17 cellular contexts compared by ENCODE assay signal in genomic region chr5:149415245-149415967, GRCh38. TPM values are rescaled to one million over a fixed set of nuclear protein-coding genes. Genes with fewer than 3 reads are reported as not detected.
DNase-seq lines count a peak whose midpoint lies in the region; ATAC-seq and TF ChIP-seq lines count a peak whose summit lies in the region.
"Had no signal": no experiment of that assay in that cellular context is flagged by ENCODE, and none has a peak within 500 bp of the region (broad histone marks: within the 10 kb centered on the region; RNA-seq: fewer than 3 reads in every experiment).

No MANE protein-coding gene starts in this region.

- H3K79me1 ChIP-seq in neuronal stem cell (ENCODE audit: low read depth, low read length), result no peaks in the 10 kb centered on the region

- H3K9ac ChIP-seq in neuronal stem cell (ENCODE audit: low read depth, low read length, poor library complexity), result no peak overlapping the region
- H3K9ac ChIP-seq: parathyroid adenoma had no signal

- no peak overlapping the region for H4K91ac ChIP-seq in neuronal stem cell (ENCODE audit: low read depth, low read length, poor library complexity)

- no peak overlapping the region for H2BK5ac ChIP-seq in neuronal stem cell (ENCODE audit: low read length)

- no peak overlapping the region for H3K18ac ChIP-seq in neuronal stem cell (ENCODE audit: low read length)

- H3K4me3 ChIP-seq in esophagus squamous epithelium (peak overlapping the region in 3 of 4 donors; percentile 25 to 66 (median 51)), neuronal stem cell (ENCODE audit: low read length in 2 of 2) (no peak overlapping the region), transverse colon (peak overlapping the region in 3 of 4 donors; percentile 4 to 53 (median 5))

- H3K27me3 ChIP-seq in esophagus squamous epithelium (no peaks in the 10 kb centered on the region), neuronal stem cell (ENCODE audit: control insufficient read depth in 3 of 3, insufficient read depth in 3 of 3, low read depth in 1 of 3, low read length in 3 of 3) (no peaks in the 10 kb centered on the region), transverse colon (no peaks in the 10 kb centered on the region)

- H3K4ac ChIP-seq in neuronal stem cell (ENCODE audit: low read length), result no peak overlapping the region

- no peak for TF ChIP-seq CTCF in esophagus squamous epithelium (IDR thresholded peaks at IDR 0.05)
- TF ChIP-seq CTCF in transverse colon (IDR thresholded peaks at IDR 0.05), result no peak

- WGBS in esophagus squamous epithelium, 2 donors, result 68 to 74% methylated on average over 3 to 6 of the region's 8 CpGs
- WGBS in neuronal stem cell (ENCODE audit: extremely low coverage in 2 of 2, insufficient read length in 2 of 2, insufficient replicate concordance in 1 of 2), 2 donors, result no CpG with 5 or more reads among the region's 8 CpGs
- WGBS in transverse colon (ENCODE audit: low coverage in 1 of 2), 2 donors, result 59 to 83% methylated on average over 1 to 8 of the region's 8 CpGs

- H2AFZ ChIP-seq in neuronal stem cell (ENCODE audit: low read length), result no peak overlapping the region
- H2AFZ ChIP-seq: parathyroid adenoma had no signal

- peaks cover 0 to 6% (median under 1%) of the 10 kb centered on the region in 3 donors for H3K36me3 ChIP-seq in esophagus squamous epithelium
- no peaks in the 10 kb centered on the region for H3K36me3 ChIP-seq in neuronal stem cell (replicated peaks in 1 of 2; ENCODE audit: control insufficient read depth in 2 of 2, insufficient read depth in 2 of 2, low read length in 2 of 2)
- H3K36me3 ChIP-seq in transverse colon, result peaks cover 0 to 7% (median 0%) of the 10 kb centered on the region in 4 donors

- H3K23ac ChIP-seq in neuronal stem cell (ENCODE audit: low read depth, low read length, poor library complexity), result no peak overlapping the region

- no peak overlapping the region for H2BK15ac ChIP-seq in neuronal stem cell (ENCODE audit: low read length)

- no peak for TF ChIP-seq EP300 in transverse colon (IDR thresholded peaks at IDR 0.05; ENCODE audit: low read depth)

- in situ Hi-C loops in transverse colon (cut with MboI; ENCODE audit: low pct_ligation_motif_present in 1 of 4, low pct_unique_long_range_greater_than_20kb in 1 of 4, low sequenced_read_pairs in 3 of 4), result no loop called here

- no peak overlapping the region for H4K8ac ChIP-seq in neuronal stem cell (ENCODE audit: low read depth, low read length)

- no peak overlapping the region for H2BK12ac ChIP-seq in neuronal stem cell (ENCODE audit: low read length)

- peak overlapping the region; percentile 81 for H2AK5ac ChIP-seq in neuronal stem cell (ENCODE audit: low read depth, low read length)

- H3K4me2 ChIP-seq in neuronal stem cell (ENCODE audit: insufficient read depth, low read length, poor library complexity, severe bottlenecking), result no peak overlapping the region

- intact Hi-C loops in esophagus squamous epithelium (cut with DNase I), result loop anchor here (2.0 kb wide), 1 partner anchor 43 kb away; no protein-coding TSS in a partner anchor
- intact Hi-C loops in transverse colon (cut with DNase I; ENCODE audit: low total_unique reads), result no loop called here

- peak overlapping the region; percentile 1 for H3K27ac ChIP-seq in angular gyrus (ENCODE audit: low read depth, low read length)
- peak overlapping the region; percentile 53 to 90 (median 88) for H3K27ac ChIP-seq in esophagus squamous epithelium
- no peak overlapping the region for H3K27ac ChIP-seq in neuronal stem cell (replicated peaks; ENCODE audit: low read length)
- H3K27ac ChIP-seq in transverse colon, result peak overlapping the region; percentile 82 to 97 (median 93)
- H3K27ac ChIP-seq: parathyroid adenoma, RWPE1 had no signal

- H3K9me3 ChIP-seq in esophagus squamous epithelium (no peaks in the 10 kb centered on the region), neuronal stem cell (replicated peaks in 1 of 2; ENCODE audit: control insufficient read depth in 2 of 2, insufficient read depth in 1 of 2, low read depth in 1 of 2, low read length in 2 of 2) (no peaks in the 10 kb centered on the region), transverse colon (no peaks in the 10 kb centered on the region)

- H3K14ac ChIP-seq in neuronal stem cell (ENCODE audit: low read length), result no peak overlapping the region

- ATAC-seq in HG02852 (IDR thresholded peaks at IDR 0.05; ENCODE audit: unreplicated experiment), result no peak
- ATAC-seq in GM21360 (IDR thresholded peaks at IDR 0.05; ENCODE audit: unreplicated experiment), result no peak
- no peak for ATAC-seq in GM21619 (IDR thresholded peaks at IDR 0.05; ENCODE audit: unreplicated experiment)

- TF ChIP-seq POLR2A in esophagus squamous epithelium (IDR thresholded peaks at IDR 0.05) (no peak), transverse colon (IDR thresholded peaks at IDR 0.05) (no peak)

- H2BK120ac ChIP-seq in neuronal stem cell (ENCODE audit: low read depth, low read length), result no peak overlapping the region

- DNase-seq in esophagus squamous epithelium (lab: John Stamatoyannopoulos, UW) (no peak), neuronal stem cell (ENCODE audit: low spot score) (no peak), transverse colon (no peak)
- DNase-seq: activated CD4-positive, alpha-beta T cell treated with anti-CD3 and anti-CD28 coated beads, Interleukin-2, amount 50 U/mL, for 4 hours; CD8-positive, alpha-beta memory T cell; GF-D8; H7; Karpas-422; NCI-H1694 treated with DMSO at 0.1 percent for 48 hours; stimulated activated CD4-positive, alpha-beta T cell treated with anti-CD3 and anti-CD28 coated beads, Interleukin-2, amount 100 ng/mL, for 24 hours had no signal

- peaks cover 0 to 67% (median 12%) of the 10 kb centered on the region in 3 donors for H3K4me1 ChIP-seq in esophagus squamous epithelium
- peaks cover 9 to 10% of the 10 kb centered on the region in 2 donors for H3K4me1 ChIP-seq in neuronal stem cell (ENCODE audit: control insufficient read depth in 2 of 2, insufficient read depth in 1 of 2, low read depth in 1 of 2, low read length in 2 of 2)
- H3K4me1 ChIP-seq in transverse colon, result peaks cover 4 to 62% (median 21%) of the 10 kb centered on the region in 4 donors
- H3K4me1 ChIP-seq: parathyroid adenoma had no signal

RNA-seq across cellular contexts. Expression of gene IL17B, which starts 36.3 kb away (rescaled TPM):
- 1 to 10 TPM in 3 of 4 donors, not detected in 1; 2.0 to 2.5 (median 2.1) TPM for total RNA-seq in esophagus squamous epithelium
- not detected for polyA plus RNA-seq in neuronal stem cell (2013, experiment 1 of 2)
- not detected for polyA plus RNA-seq in neuronal stem cell (2013, experiment 2 of 2)
- not detected for total RNA-seq in transverse colon
- total RNA-seq: activated T-helper 2 cell treated with anti-CD3 and anti-CD28 coated beads, Interferon-gamma antibody, Interleukin-2, Interleukin-4, amounts not matched to agents 10 μg/mL and 5 μg/mL and 100 μg/mL, durations not matched to agents 14 hours and 24 hours and 36 hours; CD8-positive, alpha-beta memory T cell; H7 had no signal
- polyA plus RNA-seq: CD8-positive, alpha-beta memory T cell had no signal

RNA-seq across cellular contexts. Expression of gene PCYOX1L, which starts 57.6 kb away (rescaled TPM):
- total RNA-seq in esophagus squamous epithelium (1 to 10 TPM; 2.1 to 4.6 (median 3.1) TPM), transverse colon (1 to 10 TPM in 3 of 4 donors, under 1 TPM in 1; 0.75 to 5.4 (median 2.8) TPM)
- 16.0 TPM for polyA plus RNA-seq in neuronal stem cell (2013, experiment 1 of 2)
- polyA plus RNA-seq in neuronal stem cell (2013, experiment 2 of 2), result 16.3 TPM

Comparison
In these comparisons a context has a peak if more than half of its experiments do, and no peak if none do; other contexts are left out.
1. H3K4me3 ChIP-seq: peak in esophagus squamous epithelium (3 of 4) and transverse colon (3 of 4); none in neuronal stem cell (0 of 2).